Comparison of ENCODE assay signal across 16 cellular contexts in the genomic region with DNA sequence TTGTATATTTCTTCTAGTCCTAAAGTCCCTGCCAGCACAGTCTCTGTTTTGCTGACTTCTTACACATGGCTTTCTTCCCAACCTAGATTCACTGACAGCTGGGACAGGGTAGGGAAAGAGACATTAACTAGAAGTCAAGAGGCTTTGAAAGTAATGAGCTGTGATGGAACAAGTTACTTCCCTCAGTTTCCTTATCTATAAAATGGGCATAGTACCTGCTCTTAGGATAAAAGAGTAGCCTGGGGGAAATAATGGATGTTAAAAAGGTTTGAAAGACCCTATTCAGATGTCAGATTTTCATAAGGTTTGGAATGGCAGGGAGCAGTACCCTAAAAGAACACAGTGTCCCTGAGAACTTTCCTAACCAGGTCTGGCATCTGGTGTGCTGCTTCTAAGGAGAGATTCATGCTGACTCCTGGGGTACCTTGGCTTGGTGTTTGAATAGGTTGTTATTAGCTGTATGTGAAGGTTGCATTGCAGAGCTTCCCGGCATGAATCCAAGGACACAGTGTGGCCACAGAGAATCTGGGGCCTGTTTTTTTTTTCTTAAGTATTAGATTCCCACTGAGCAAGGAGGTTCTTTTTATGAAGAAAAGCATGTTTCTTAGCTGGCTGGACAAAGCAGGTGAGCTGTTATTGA. TPM values are rescaled to one million over a fixed set of nuclear protein-coding genes. Genes with fewer than 3 reads are reported as not detected.
DNase-seq lines count a peak whose midpoint lies in the region; ATAC-seq, FAIRE-seq and TF ChIP-seq lines count a peak whose summit lies in the region.
"Had no signal": no experiment of that assay in that cellular context is flagged by ENCODE, and none has a peak within 500 bp of the region (broad histone marks: within the 10 kb centered on the region; RNA-seq: fewer than 3 reads in every experiment).

No MANE protein-coding gene starts in this region.

- intact Hi-C loops in activated CD4-positive, alpha-beta T cell treated with anti-CD3 and anti-CD28 coated beads for 36 hours (cut with DNase I, micrococcal nuclease) = loop anchor here in 1 of 2 experiments (5.0 kb wide), 1 partner anchor 48 kb away; the partner anchor contains the start of gene RASSF5
- intact Hi-C loops in lower leg skin (cut with DNase I; ENCODE audit: low total_unique reads) = no loop called here

- ATAC-seq in activated CD4-positive, alpha-beta T cell treated with anti-CD3 and anti-CD28 coated beads for 36 hours = no peak
- no peak for ATAC-seq in activated naive CD8-positive, alpha-beta T cell treated with anti-CD3 and anti-CD28 coated beads, Interleukin-2, amount 10 ng/mL, durations not matched to agents 7 days and 5 days (ENCODE audit: low read depth)
- ATAC-seq in HG03175 (IDR thresholded peaks at IDR 0.05; ENCODE audit: unreplicated experiment) = no peak

- TF ChIP-seq CTCF in neural crest cell (conservative IDR thresholded peaks at IDR 0.05) (no peak), lower leg skin (IDR thresholded peaks at IDR 0.05) (no peak)

- peaks cover 26% of the 10 kb centered on the region for H3K36me3 Mint-ChIP-seq in activated CD4-positive, alpha-beta T cell treated with anti-CD3 and anti-CD28 coated beads for 36 hours (ENCODE audit: low read depth)
- H3K36me3 Mint-ChIP-seq in activated naive CD8-positive, alpha-beta T cell treated with anti-CD3 and anti-CD28 coated beads, Interleukin-2, amount 10 ng/mL, durations not matched to agents 7 days and 5 days = peaks cover 22% of the 10 kb centered on the region
- H3K36me3 Mint-ChIP-seq in neural crest cell (ENCODE audit: low read depth) = no peaks in the 10 kb centered on the region

- CTCF ChIA-PET in activated CD4-positive, alpha-beta T cell treated with anti-CD3 and anti-CD28 coated beads for 36 hours (lab: Charles Lee) = interaction anchor here (0.8 to 21.8 kb wide), 9 partner anchors 9 to 109 kb away, joined by 3 to 621 read pairs (median 4); partner anchors contain the start of gene DYRK3

- H3K27ac Mint-ChIP-seq in activated CD4-positive, alpha-beta T cell treated with anti-CD3 and anti-CD28 coated beads for 36 hours = peak overlapping the region; percentile 98
- peak overlapping the region; percentile 95 for H3K27ac Mint-ChIP-seq in activated naive CD8-positive, alpha-beta T cell treated with anti-CD3 and anti-CD28 coated beads, Interleukin-2, amount 10 ng/mL, durations not matched to agents 7 days and 5 days
- H3K27ac Mint-ChIP-seq in neural crest cell (ENCODE audit: unreplicated experiment) = no peak overlapping the region
- H3K27ac Mint-ChIP-seq: H9 had no signal

- WGBS in lower leg skin, 2 donors = 86% methylated on average over 1 of the region's 1 CpG

- no peak for TF ChIP-seq POLR2A in GM12891 (IDR thresholded peaks at IDR 0.05; ENCODE audit: low read depth, low read length)
- no peak for TF ChIP-seq POLR2A in lower leg skin (IDR thresholded peaks at IDR 0.05)

- H3K4me1 Mint-ChIP-seq in activated CD4-positive, alpha-beta T cell treated with anti-CD3 and anti-CD28 coated beads for 36 hours = peaks cover 58% of the 10 kb centered on the region
- peaks cover 57% of the 10 kb centered on the region for H3K4me1 Mint-ChIP-seq in activated naive CD8-positive, alpha-beta T cell treated with anti-CD3 and anti-CD28 coated beads, Interleukin-2, amount 10 ng/mL, durations not matched to agents 7 days and 5 days
- peaks cover 41% of the 10 kb centered on the region for H3K4me1 Mint-ChIP-seq in neural crest cell

- FAIRE-seq in GM12891 (lab: Jason Lieb, UNC) = peak; percentile 47
- FAIRE-seq: A204.1, small intestine had no signal

- no peak overlapping the region for H3K4me3 ChIP-seq in lower leg skin (ENCODE audit: low read depth, poor library complexity, severe bottlenecking)
- H3K4me3 ChIP-seq: thoracic aorta had no signal

- no peaks in the 10 kb centered on the region for H3K9me3 Mint-ChIP-seq in activated CD4-positive, alpha-beta T cell treated with anti-CD3 and anti-CD28 coated beads for 36 hours (ENCODE audit: low read depth)
- no peaks in the 10 kb centered on the region for H3K9me3 Mint-ChIP-seq in activated naive CD8-positive, alpha-beta T cell treated with anti-CD3 and anti-CD28 coated beads, Interleukin-2, amount 10 ng/mL, durations not matched to agents 7 days and 5 days
- H3K9me3 Mint-ChIP-seq in neural crest cell = no peaks in the 10 kb centered on the region
- H3K9me3 Mint-ChIP-seq: H9 had no signal

- no peak for DNase-seq in activated CD4-positive, alpha-beta T cell treated with anti-CD3 and anti-CD28 coated beads for 36 hours
- DNase-seq in activated CD4-positive, alpha-beta T cell treated with anti-CD3 and anti-CD28 coated beads, Interleukin-2, amount 50 U/mL, for 4 hours = no peak
- DNase-seq in GM12891 (ENCODE audit: insufficient read length, low spot score) = no peak
- no peak for DNase-seq in activated naive CD8-positive, alpha-beta T cell treated with anti-CD3 and anti-CD28 coated beads, Interleukin-2, amount 10 ng/mL, durations not matched to agents 7 days and 5 days
- no peak for DNase-seq in neural crest cell (ENCODE audit: low read depth, low spot score)
- DNase-seq in lower leg skin (ENCODE audit: low spot score in 2 of 2) = no peak
- no peak for DNase-seq in HCEC 1CT
- DNase-seq: COR-L47, NCI-H2029 treated with DMSO at 0.1 percent for 48 hours, NCI-H748 treated with DMSO at 0.1 percent for 48 hours, SIG-M5, small intestine had no signal

- H3K4me3 Mint-ChIP-seq in activated CD4-positive, alpha-beta T cell treated with anti-CD3 and anti-CD28 coated beads for 36 hours = peak overlapping the region; percentile 95
- peak overlapping the region; percentile 93 for H3K4me3 Mint-ChIP-seq in activated naive CD8-positive, alpha-beta T cell treated with anti-CD3 and anti-CD28 coated beads, Interleukin-2, amount 10 ng/mL, durations not matched to agents 7 days and 5 days
- H3K4me3 Mint-ChIP-seq in neural crest cell = peak overlapping the region; percentile 85
- H3K4me3 Mint-ChIP-seq: H9 had no signal

- H3K27me3 Mint-ChIP-seq in activated CD4-positive, alpha-beta T cell treated with anti-CD3 and anti-CD28 coated beads for 36 hours = no peaks in the 10 kb centered on the region
- H3K27me3 Mint-ChIP-seq in activated naive CD8-positive, alpha-beta T cell treated with anti-CD3 and anti-CD28 coated beads, Interleukin-2, amount 10 ng/mL, durations not matched to agents 7 days and 5 days = no peaks in the 10 kb centered on the region
- peaks cover 28% of the 10 kb centered on the region for H3K27me3 Mint-ChIP-seq in neural crest cell (ENCODE audit: low read depth)

- POLR2A ChIA-PET in activated CD4-positive, alpha-beta T cell treated with anti-CD3 and anti-CD28 coated beads for 36 hours (lab: Charles Lee) = interaction anchor here (0.9 to 4.0 kb wide), 7 partner anchors 10 to 248 kb away, joined by 3 to 51 read pairs (median 3); no protein-coding TSS in a partner anchor
- POLR2A ChIA-PET in activated naive CD8-positive, alpha-beta T cell treated with anti-CD3 and anti-CD28 coated beads, Interleukin-2, amount 10 ng/mL, durations not matched to agents 7 days and 5 days (lab: Charles Lee) = interaction anchor here (1.4 to 21.1 kb wide), 7 partner anchors 8 to 84 kb away, joined by 3 to 584 read pairs (median 6); partner anchors contain the start of genes IKBKE and RASSF5

TF ChIP-seq in GM12891, 5 proteins besides CTCF, POLR2A, EP300 and RAD21:
- TF ChIP-seq POU2F2 (IDR thresholded peaks at IDR 0.05; ENCODE audit: low read depth, low read length) (no peak), PAX5 (IDR thresholded peaks at IDR 0.05; ENCODE audit: insufficient read depth, low read length, severe bottlenecking) (no peak), TAF1 (IDR thresholded peaks at IDR 0.05; ENCODE audit: low read depth, low read length) (no peak), SPI1 (IDR thresholded peaks at IDR 0.05; ENCODE audit: low read depth, low read length) (no peak), POLR2AphosphoS5 (IDR thresholded peaks at IDR 0.05; ENCODE audit: low read depth, low read length) (no peak)

RNA-seq across cellular contexts. Expression of gene RASSF5, which starts 47.6 kb away (rescaled TPM):
- 100 to 1,000 TPM; 223 to 239 TPM for total RNA-seq in activated CD4-positive, alpha-beta T cell treated with anti-CD3 and anti-CD28 coated beads for 36 hours
- 51.8 TPM for polyA plus RNA-seq in GM12891 (2012; ENCODE audit: low read depth, missing spikeins)
- 100 to 1,000 TPM; 211 TPM for total RNA-seq in activated naive CD8-positive, alpha-beta T cell treated with anti-CD3 and anti-CD28 coated beads, Interleukin-2, amount 10 ng/mL, durations not matched to agents 7 days and 5 days
- 1.2 and 1.4 TPM in 2 replicates for total RNA-seq in neural crest cell
- 100 to 1,000 TPM in 1 of 4 donors, 10 to 100 TPM in 3; 81.3 to 102 (median 86.1) TPM for total RNA-seq in lower leg skin

RNA-seq across cellular contexts. Expression of gene EIF2D, which starts 57.3 kb away (rescaled TPM):
- 100 to 1,000 TPM in 1 of 2 experiments, 10 to 100 TPM in 1; 91.2 to 100 TPM for total RNA-seq in activated CD4-positive, alpha-beta T cell treated with anti-CD3 and anti-CD28 coated beads for 36 hours
- polyA plus RNA-seq in GM12891 (2012; ENCODE audit: low read depth, missing spikeins) = 84.7 TPM
- total RNA-seq in activated naive CD8-positive, alpha-beta T cell treated with anti-CD3 and anti-CD28 coated beads, Interleukin-2, amount 10 ng/mL, durations not matched to agents 7 days and 5 days = 10 to 100 TPM; 40.6 to 43.7 TPM
- 37.5 and 38.2 TPM in 2 replicates for total RNA-seq in neural crest cell
- 10 to 100 TPM; 39.7 to 57.3 (median 53.1) TPM for total RNA-seq in lower leg skin

Comparison
In these comparisons a context has a peak if more than half of its experiments do, and no peak if none do; other contexts are left out.
1. RNA of gene RASSF5, which starts 47.6 kb away (total RNA-seq): 223 to 239 TPM in activated CD4-positive, alpha-beta T cell treated with anti-CD3 and anti-CD28 coated beads for 36 hours, 211 TPM in activated naive CD8-positive, alpha-beta T cell treated with anti-CD3 and anti-CD28 coated beads, Interleukin-2, amount 10 ng/mL, durations not matched to agents 7 days and 5 days and 81.3 to 102 TPM in lower leg skin; 1.2 to 1.4 TPM in neural crest cell; every median in the first group is over 10 times any median in the second.
2. Peak in every context shown above with its lines, with median percentiles within 50 percentile points of each other: H3K4me3 Mint-ChIP-seq.